ENCODE assay signal across 12 cellular contexts in genomic region chr20:43665466-43666176, GRCh38. TPM values are rescaled to one million over a fixed set of nuclear protein-coding genes. Genes with fewer than 3 reads are reported as not detected.
DNase-seq lines count a peak whose midpoint lies in the region; ATAC-seq and TF ChIP-seq lines count a peak whose summit lies in the region.
"Had no signal": no experiment of that assay in that cellular context is flagged by ENCODE, and none has a peak within 500 bp of the region (broad histone marks: within the 10 kb centered on the region; RNA-seq: fewer than 3 reads in every experiment).

No MANE protein-coding gene starts in this region.

- H3K4me1 ChIP-seq in Caco-2, result peaks cover 49% of the 10 kb centered on the region

- H3K4me1 Mint-ChIP-seq in Caco-2 (ENCODE audit: low read depth, unreplicated experiment), result peaks cover 22% of the 10 kb centered on the region
- peaks cover 38% of the 10 kb centered on the region for H3K4me1 Mint-ChIP-seq in HFFc6 (ENCODE audit: low read depth)
- H3K4me1 Mint-ChIP-seq in activated T-helper 2 cell treated with anti-CD3 and anti-CD28 coated beads, Interferon-gamma antibody, Interleukin-2, Interleukin-4, amounts not matched to agents 10 μg/mL and 5 μg/mL and 100 μg/mL, durations not matched to agents 14 hours and 24 hours and 36 hours (ENCODE audit: low read depth), result peaks cover 6% of the 10 kb centered on the region
- no peaks in the 10 kb centered on the region for H3K4me1 Mint-ChIP-seq in natural killer cell

- intact Hi-C loops in Caco-2 (cut with micrococcal nuclease; ENCODE audit: unreplicated experiment), result no loop called here
- intact Hi-C loops in activated T-helper 2 cell treated with anti-CD3 and anti-CD28 coated beads, Interferon-gamma antibody, Interleukin-2, Interleukin-4, amounts not matched to agents 10 μg/mL and 5 μg/mL and 100 μg/mL, durations not matched to agents 14 hours and 24 hours and 36 hours (cut with micrococcal nuclease), result no loop called here
- intact Hi-C loops in natural killer cell (cut with micrococcal nuclease), result no loop called here

- no peak for TF ChIP-seq CTCF in Caco-2 (IDR thresholded peaks at IDR 0.05; ENCODE audit: insufficient read depth in 1 of 2, low read depth in 1 of 2, low read length in 1 of 2, severe bottlenecking in 1 of 2, unreplicated experiment in 1 of 2)
- TF ChIP-seq CTCF in HFFc6 (IDR thresholded peaks at IDR 0.05), result no peak
- no peak for TF ChIP-seq CTCF in natural killer cell (IDR thresholded peaks at IDR 0.05)

- peaks cover 40% of the 10 kb centered on the region for H3K36me3 Mint-ChIP-seq in Caco-2 (ENCODE audit: insufficient read depth, unreplicated experiment)
- no peaks in the 10 kb centered on the region for H3K36me3 Mint-ChIP-seq in HFFc6 (ENCODE audit: low read depth)
- peaks cover 3% of the 10 kb centered on the region for H3K36me3 Mint-ChIP-seq in activated T-helper 2 cell treated with anti-CD3 and anti-CD28 coated beads, Interferon-gamma antibody, Interleukin-2, Interleukin-4, amounts not matched to agents 10 μg/mL and 5 μg/mL and 100 μg/mL, durations not matched to agents 14 hours and 24 hours and 36 hours (ENCODE audit: low read depth)
- no peaks in the 10 kb centered on the region for H3K36me3 Mint-ChIP-seq in natural killer cell

- CTCF ChIA-PET in Caco-2 (lab: Charles Lee), result interaction anchor here (0.9 kb wide), 1 partner anchor 13 kb away, joined by 4 read pairs; no protein-coding TSS in a partner anchor

- H3K36me3 ChIP-seq in Caco-2 (ENCODE audit: control insufficient read depth, insufficient read depth, low read length), result peaks cover 2% of the 10 kb centered on the region; the same call in 1 of the 2 replicates
- peaks cover 25% of the 10 kb centered on the region for H3K36me3 ChIP-seq in MG63
- H3K36me3 ChIP-seq: adrenal gland, heart left ventricle had no signal

- H3K27ac Mint-ChIP-seq in Caco-2 (ENCODE audit: unreplicated experiment) (peak overlapping the region; percentile 58), HFFc6 (peak overlapping the region; percentile 10; the same call in 1 of the 2 replicates), natural killer cell (no peak overlapping the region)
- H3K27ac Mint-ChIP-seq in activated T-helper 2 cell treated with anti-CD3 and anti-CD28 coated beads, Interferon-gamma antibody, Interleukin-2, Interleukin-4, amounts not matched to agents 10 μg/mL and 5 μg/mL and 100 μg/mL, durations not matched to agents 14 hours and 24 hours and 36 hours, result no peak overlapping the region

- BruUV-seq in Caco-2 (replicated peaks; lab: Mats Ljungman, UMichigan), result no TSS peak

- H3K27me3 ChIP-seq in Caco-2 (replicated peaks; ENCODE audit: control insufficient read depth, insufficient read depth, low read length), result no peaks in the 10 kb centered on the region
- H3K27me3 ChIP-seq in MG63, result no peaks in the 10 kb centered on the region

- POLR2A ChIA-PET in Caco-2 (lab: Charles Lee), result interaction anchor here (0.6 kb wide), 1 partner anchor 13 kb away, joined by 3 read pairs; no protein-coding TSS in a partner anchor

- no peaks in the 10 kb centered on the region for H3K9me3 Mint-ChIP-seq in Caco-2 (ENCODE audit: unreplicated experiment)
- no peaks in the 10 kb centered on the region for H3K9me3 Mint-ChIP-seq in HFFc6
- no peaks in the 10 kb centered on the region for H3K9me3 Mint-ChIP-seq in activated T-helper 2 cell treated with anti-CD3 and anti-CD28 coated beads, Interferon-gamma antibody, Interleukin-2, Interleukin-4, amounts not matched to agents 10 μg/mL and 5 μg/mL and 100 μg/mL, durations not matched to agents 14 hours and 24 hours and 36 hours
- H3K9me3 Mint-ChIP-seq in natural killer cell, result no peaks in the 10 kb centered on the region

- H3K9me3 ChIP-seq in Caco-2, result no peaks in the 10 kb centered on the region
- H3K9me3 ChIP-seq in MG63, result no peaks in the 10 kb centered on the region
- H3K9me3 ChIP-seq: adrenal gland, heart left ventricle had no signal

- H3K4me3 ChIP-seq in Caco-2 (ENCODE audit: low read depth, low read length), result no peak overlapping the region
- no peak overlapping the region for H3K4me3 ChIP-seq in MG63

- H3K4me3 Mint-ChIP-seq in Caco-2 (ENCODE audit: unreplicated experiment) (peak overlapping the region; percentile 61), HFFc6 (peak overlapping the region; percentile 24), natural killer cell (peak overlapping the region; percentile 54)
- peak overlapping the region; percentile 74 for H3K4me3 Mint-ChIP-seq in activated T-helper 2 cell treated with anti-CD3 and anti-CD28 coated beads, Interferon-gamma antibody, Interleukin-2, Interleukin-4, amounts not matched to agents 10 μg/mL and 5 μg/mL and 100 μg/mL, durations not matched to agents 14 hours and 24 hours and 36 hours (ENCODE audit: low read depth)

- ATAC-seq in natural killer cell (no peak), HG03354 (IDR thresholded peaks at IDR 0.05; ENCODE audit: poor library complexity, severe bottlenecking, unreplicated experiment) (no peak)

- DNase-seq in Caco-2 (no peak), HFFc6 (peak; percentile 42), natural killer cell (no peak), OCI-M1 (lab: John Stamatoyannopoulos, UW) (no peak), MG63 (no peak)
- DNase-seq in activated T-helper 2 cell treated with anti-CD3 and anti-CD28 coated beads, Interferon-gamma antibody, Interleukin-2, Interleukin-4, amounts not matched to agents 10 μg/mL and 5 μg/mL and 100 μg/mL, durations not matched to agents 14 hours and 24 hours and 36 hours (ENCODE audit: low spot score), result no peak
- DNase-seq: C1 segment of cervical spinal cord, heart left ventricle, left colon, NCI-H1048 had no signal

- H3K27me3 Mint-ChIP-seq in Caco-2 (ENCODE audit: insufficient read depth, unreplicated experiment) (no peaks in the 10 kb centered on the region), HFFc6 (ENCODE audit: insufficient read depth) (peaks cover 7% of the 10 kb centered on the region; the same call in 1 of the 2 replicates), natural killer cell (ENCODE audit: low read depth in 2 of 2) (peaks cover 4 to 7% of the 10 kb centered on the region in 2 donors)
- H3K27me3 Mint-ChIP-seq in activated T-helper 2 cell treated with anti-CD3 and anti-CD28 coated beads, Interferon-gamma antibody, Interleukin-2, Interleukin-4, amounts not matched to agents 10 μg/mL and 5 μg/mL and 100 μg/mL, durations not matched to agents 14 hours and 24 hours and 36 hours (ENCODE audit: low read depth), result peaks cover 3% of the 10 kb centered on the region

RNA-seq across cellular contexts. Expression of gene MYBL2, which starts 1.3 kb away (rescaled TPM):
- total RNA-seq in Caco-2 (2022) (318 and 345 TPM in 2 replicates), natural killer cell (1 to 10 TPM; 1.6 to 2.4 (median 1.7) TPM)
- total RNA-seq in HFFc6 (2021; fragmentation: NEBNext Ultra II Directional; extraction: Animal tissue kit (Norgen Biotek cat#: 25700)), result 10 to 100 TPM in 5 of 6 experiments, 1 to 10 TPM in 1; 8.9 to 20.4 (median 20.1) TPM
- total RNA-seq in activated T-helper 2 cell treated with anti-CD3 and anti-CD28 coated beads, Interferon-gamma antibody, Interleukin-2, Interleukin-4, amounts not matched to agents 10 μg/mL and 5 μg/mL and 100 μg/mL, durations not matched to agents 14 hours and 24 hours and 36 hours, result 85.4 and 88.6 TPM in 2 replicates
- 29.8 and 30.5 TPM in 2 replicates for total RNA-seq in MG63 (2014; rRNA removed; shearing (Covaris generic); ENCODE audit: low replicate concordance)

Comparison
In these comparisons a context has a peak if more than half of its experiments do, and no peak if none do; other contexts are left out.
1. H3K27ac Mint-ChIP-seq: peak in Caco-2 (single experiment) and HFFc6 (single experiment); none in activated T-helper 2 cell treated with anti-CD3 and anti-CD28 coated beads, Interferon-gamma antibody, Interleukin-2, Interleukin-4, amounts not matched to agents 10 μg/mL and 5 μg/mL and 100 μg/mL, durations not matched to agents 14 hours and 24 hours and 36 hours (single experiment) and natural killer cell (0 of 2).
2. H3K4me3 Mint-ChIP-seq: peak in every context shown above with its lines; median percentile 74 in activated T-helper 2 cell treated with anti-CD3 and anti-CD28 coated beads, Interferon-gamma antibody, Interleukin-2, Interleukin-4, amounts not matched to agents 10 μg/mL and 5 μg/mL and 100 μg/mL, durations not matched to agents 14 hours and 24 hours and 36 hours; 61 in Caco-2; 54 in natural killer cell; 24 in HFFc6.